8 cellular contexts compared by ENCODE assay signal in genomic region chr2:239319261-239319661, GRCh38.
DNase-seq lines count a peak whose midpoint lies in the region; ATAC-seq and TF ChIP-seq lines count a peak whose summit lies in the region.

No MANE protein-coding gene starts in this region.

- no peaks in the 10 kb centered on the region for H3K27me3 Mint-ChIP-seq in stimulated activated naive CD8-positive, alpha-beta T cell treated with anti-CD3 and anti-CD28 coated beads, Interleukin-15, Interleukin-2, amounts not matched to agents 100 ng/mL and 50 ng/mL, for 24 hours
- H3K27me3 Mint-ChIP-seq in mesothelial cell of epicardium (ENCODE audit: low read depth) = no peaks in the 10 kb centered on the region

- H3K36me3 ChIP-seq in aorta (ENCODE audit: control insufficient read depth in 1 of 2, insufficient read depth in 2 of 2, low read length in 1 of 2) = no peaks in the 10 kb centered on the region

- H3K4me3 ChIP-seq in cardiac fibroblast (replicated peaks in 1 of 2; ENCODE audit: low read depth in 2 of 2, low read length in 2 of 2) (peak overlapping the region; percentile 24 to 32), aorta (ENCODE audit: low read length in 2 of 2) (no peak overlapping the region)

- peak overlapping the region; percentile 79 for H3K4me3 Mint-ChIP-seq in stimulated activated naive CD8-positive, alpha-beta T cell treated with anti-CD3 and anti-CD28 coated beads, Interleukin-15, Interleukin-2, amounts not matched to agents 100 ng/mL and 50 ng/mL, for 24 hours
- peak overlapping the region; percentile 50 for H3K4me3 Mint-ChIP-seq in mesothelial cell of epicardium

- intact Hi-C loops in aorta (cut with DNase I) = no loop called here

- H3K27ac Mint-ChIP-seq in stimulated activated naive CD8-positive, alpha-beta T cell treated with anti-CD3 and anti-CD28 coated beads, Interleukin-15, Interleukin-2, amounts not matched to agents 100 ng/mL and 50 ng/mL, for 24 hours = no peak overlapping the region
- peak overlapping the region; percentile 98 for H3K27ac Mint-ChIP-seq in mesothelial cell of epicardium

- no peaks in the 10 kb centered on the region for H3K4me1 ChIP-seq in aorta (ENCODE audit: control insufficient read depth in 1 of 2, insufficient read depth in 2 of 2, low read length in 2 of 2)

- no peaks in the 10 kb centered on the region for H3K9me3 ChIP-seq in aorta (ENCODE audit: control insufficient read depth, low read length)

- 77 to 80% methylated on average over 15 of the region's 15 CpGs for WGBS in aorta, 2 donors

- peaks cover 4% of the 10 kb centered on the region for H3K9me3 Mint-ChIP-seq in stimulated activated naive CD8-positive, alpha-beta T cell treated with anti-CD3 and anti-CD28 coated beads, Interleukin-15, Interleukin-2, amounts not matched to agents 100 ng/mL and 50 ng/mL, for 24 hours
- H3K9me3 Mint-ChIP-seq in mesothelial cell of epicardium = peaks cover 17% of the 10 kb centered on the region

- H3K36me3 Mint-ChIP-seq in stimulated activated naive CD8-positive, alpha-beta T cell treated with anti-CD3 and anti-CD28 coated beads, Interleukin-15, Interleukin-2, amounts not matched to agents 100 ng/mL and 50 ng/mL, for 24 hours (ENCODE audit: low read depth) = peaks cover 17% of the 10 kb centered on the region
- H3K36me3 Mint-ChIP-seq in mesothelial cell of epicardium = peaks cover 20% of the 10 kb centered on the region

- ATAC-seq in stimulated activated naive CD8-positive, alpha-beta T cell treated with anti-CD3 and anti-CD28 coated beads, Interleukin-15, Interleukin-2, amounts not matched to agents 100 U/mL and 50 U/mL, for 24 hours = no peak
- ATAC-seq in aorta (ENCODE audit: low FRiP score) (peak; percentile 61), GM19455 (IDR thresholded peaks at IDR 0.05; ENCODE audit: unreplicated experiment) (no peak)

- no peaks in the 10 kb centered on the region for H3K27me3 ChIP-seq in aorta (ENCODE audit: control insufficient read depth in 1 of 2, insufficient read depth in 2 of 2, low read length in 1 of 2)

- TF ChIP-seq CTCF in cardiac fibroblast (IDR thresholded peaks at IDR 0.05; ENCODE audit: low read depth, low read length) (no peak), mesothelial cell of epicardium (IDR thresholded peaks at IDR 0.05; ENCODE audit: unreplicated experiment) (no peak)

- no peak for DNase-seq in stimulated activated naive CD8-positive, alpha-beta T cell treated with anti-CD3 and anti-CD28 coated beads, Interleukin-15, Interleukin-2, amounts not matched to agents 100 U/mL and 50 U/mL, for 24 hours
- DNase-seq in cardiac fibroblast (ENCODE audit: low read depth in 2 of 2) (peak; percentile 48 to 71), mesothelial cell of epicardium (ENCODE audit: low spot score in 2 of 2, unreplicated experiment in 2 of 2) (peak in 1 of 2 experiments; percentile 39), aorta (peak in 1 of 2 donors; percentile 40), anterior cingulate cortex (lab: John Stamatoyannopoulos, UW) (no peak), NCI-H1105 treated with DMSO at 0.1 percent for 48 hours (lab: John Stamatoyannopoulos, UW) (no peak)

- peaks cover 80% of the 10 kb centered on the region for H3K4me1 Mint-ChIP-seq in stimulated activated naive CD8-positive, alpha-beta T cell treated with anti-CD3 and anti-CD28 coated beads, Interleukin-15, Interleukin-2, amounts not matched to agents 100 ng/mL and 50 ng/mL, for 24 hours (ENCODE audit: low read depth)
- H3K4me1 Mint-ChIP-seq in mesothelial cell of epicardium = peaks cover 46% of the 10 kb centered on the region

- H3K27ac ChIP-seq in aorta (ENCODE audit: low read depth in 1 of 2, low read length in 2 of 2) = no peak overlapping the region

Comparison
In these comparisons a context has a peak if more than half of its experiments do, and no peak if none do; other contexts are left out.
1. DNase-seq: peak in cardiac fibroblast (2 of 2); none in stimulated activated naive CD8-positive, alpha-beta T cell treated with anti-CD3 and anti-CD28 coated beads, Interleukin-15, Interleukin-2, amounts not matched to agents 100 U/mL and 50 U/mL, for 24 hours (single experiment), anterior cingulate cortex (0 of 58) and NCI-H1105 treated with DMSO at 0.1 percent for 48 hours (single experiment).
2. H3K4me3 ChIP-seq: peak in cardiac fibroblast (2 of 2); none in aorta (0 of 2).